In genomic region chr9:86349271-86349670, GRCh38 we compare ENCODE assay signal across 14 cellular contexts. TPM values are rescaled to one million over a fixed set of nuclear protein-coding genes. Genes with fewer than 3 reads are reported as not detected.
A peak's percentile ranks its signal among the peaks of the same experiment; 100 is the strongest.
DNase-seq lines count a peak whose midpoint lies in the region; ATAC-seq and TF ChIP-seq lines count a peak whose summit lies in the region.
"Had no signal": no experiment of that assay in that cellular context is flagged by ENCODE, and none has a peak within 500 bp of the region (broad histone marks: within the 10 kb centered on the region; RNA-seq: fewer than 3 reads in every experiment).

No MANE protein-coding gene starts in this region.

- peaks cover 0 to 2% (median 0%) of the 10 kb centered on the region in 9 donors for H3K9me3 Mint-ChIP-seq in naive thymus-derived CD8-positive, alpha-beta T cell
- H3K9me3 Mint-ChIP-seq: neural progenitor cell; T-helper 2 cell treated with Interferon-gamma antibody and Interleukin-4, amounts not matched to agents 5 μg/mL and 100 μg/mL, for 36 hours had no signal

- H3K4me1 ChIP-seq in Karpas-422 (ENCODE audit: low read length), result peaks cover 61% of the 10 kb centered on the region
- peaks cover 64% of the 10 kb centered on the region for H3K4me1 ChIP-seq in body of pancreas

- H3K36me3 ChIP-seq in Karpas-422 (ENCODE audit: insufficient read depth, low read length), result peaks cover 33% of the 10 kb centered on the region
- H3K36me3 ChIP-seq in body of pancreas (replicated peaks in 1 of 2; ENCODE audit: insufficient read depth in 1 of 2, low read depth in 2 of 2), result peaks cover 0 to 11% of the 10 kb centered on the region in 2 donors

- POLR2A ChIA-PET in naive thymus-derived CD8-positive, alpha-beta T cell (lab: Charles Lee), result interaction anchor here (0.7 kb wide), 1 partner anchor 29 kb away, joined by 3 read pairs; no protein-coding TSS in a partner anchor

- peak overlapping the region in 1 of 10 donors; percentile 61 for H3K27ac Mint-ChIP-seq in naive thymus-derived CD8-positive, alpha-beta T cell
- H3K27ac Mint-ChIP-seq: neural progenitor cell had no signal

- peak overlapping the region; percentile 47 for H3K9ac ChIP-seq in Karpas-422 (ENCODE audit: low read length)
- H3K9ac ChIP-seq: neural progenitor cell had no signal

- peaks cover 24 to 84% (median 72%) of the 10 kb centered on the region in 4 donors for H3K4me1 Mint-ChIP-seq in naive thymus-derived CD8-positive, alpha-beta T cell

- H3K4me2 ChIP-seq in Karpas-422 (ENCODE audit: low read depth, low read length, poor library complexity, severe bottlenecking), result peak overlapping the region; percentile 87
- H3K4me2 ChIP-seq: neural progenitor cell had no signal

- 34 to 35% methylated on average over 3 of the region's 3 CpGs for WGBS in body of pancreas, 2 donors

- H3K9me2 ChIP-seq in Karpas-422 (replicated peaks; ENCODE audit: insufficient read depth, low read length), result no peaks in the 10 kb centered on the region

- no peak for TF ChIP-seq CTCF in body of pancreas (IDR thresholded peaks at IDR 0.05)

- H3K4me3 ChIP-seq in Karpas-422 (ENCODE audit: low read length), result peak overlapping the region; percentile 45
- no peak overlapping the region for H3K4me3 ChIP-seq in body of pancreas
- H3K4me3 ChIP-seq: neural progenitor cell had no signal

- H4K20me1 ChIP-seq in Karpas-422 (ENCODE audit: insufficient read depth, low read depth, low read length), result no peaks in the 10 kb centered on the region; the same call in 1 of the 2 replicates

- H3K27me3 ChIP-seq in Karpas-422 (ENCODE audit: low read length) (no peaks in the 10 kb centered on the region), body of pancreas (no peaks in the 10 kb centered on the region)
- H3K27me3 ChIP-seq: neural progenitor cell had no signal

- no peaks in the 10 kb centered on the region for H3K9me3 ChIP-seq in Karpas-422 (ENCODE audit: low read length)
- H3K9me3 ChIP-seq in body of pancreas, result no peaks in the 10 kb centered on the region

- H3K27ac ChIP-seq in Karpas-422 (ENCODE audit: low read length), result peak overlapping the region; percentile 91
- H3K27ac ChIP-seq in body of pancreas, result peak overlapping the region in 3 of 4 donors; percentile 7 to 51 (median 28)
- H3K27ac ChIP-seq: neural progenitor cell had no signal

- H3K36me3 Mint-ChIP-seq in naive thymus-derived CD8-positive, alpha-beta T cell, result peaks cover 0 to 58% (median 17%) of the 10 kb centered on the region in 3 donors

- no peak overlapping the region for H2AFZ ChIP-seq in Karpas-422 (ENCODE audit: low read length)
- H2AFZ ChIP-seq: neural progenitor cell had no signal

- peaks cover 95% of the 10 kb centered on the region for H3K79me2 ChIP-seq in Karpas-422 (ENCODE audit: low read length)

- H3K4me3 Mint-ChIP-seq in naive thymus-derived CD8-positive, alpha-beta T cell, result peak overlapping the region in 6 of 10 donors; percentile 22 to 96 (median 38)
- H3K4me3 Mint-ChIP-seq: neural progenitor cell had no signal

- intact Hi-C loops in body of pancreas (cut with DNase I), result no loop called here
- intact Hi-C loops in left cardiac atrium (cut with DNase I), result no loop called here

- peak; percentile 66 for DNase-seq in EH (ENCODE audit: low read depth)
- no peak for DNase-seq in Karpas-422
- DNase-seq in body of pancreas, result no peak
- no peak for DNase-seq in naive thymus-derived CD8-positive, alpha-beta T cell
- no peak for DNase-seq in left cardiac atrium
- no peak for DNase-seq in stimulated activated CD4-positive, alpha-beta T cell treated with anti-CD3 and anti-CD28 coated beads, Interleukin-4, amount 100 ng/mL, for 4 hours
- DNase-seq: activated naive CD8-positive, alpha-beta T cell treated with anti-CD3 and anti-CD28 coated beads for 36 hours; cerebellar nuclear complex; hypothalamus; NCI-H1105; NCI-H2227 treated with DMSO at 0.1 percent for 48 hours had no signal

- no peaks in the 10 kb centered on the region for H3K27me3 Mint-ChIP-seq in naive thymus-derived CD8-positive, alpha-beta T cell
- H3K27me3 Mint-ChIP-seq: activated naive CD8-positive, alpha-beta T cell treated with anti-CD3 and anti-CD28 coated beads for 36 hours had no signal

- no peak for ATAC-seq in body of pancreas
- no peak for ATAC-seq in naive thymus-derived CD8-positive, alpha-beta T cell
- ATAC-seq in left cardiac atrium, result no peak
- ATAC-seq in HG03108 (IDR thresholded peaks at IDR 0.05; ENCODE audit: unreplicated experiment), result no peak

- no peak for TF ChIP-seq POLR2A in body of pancreas (IDR thresholded peaks at IDR 0.05)

RNA-seq across cellular contexts. Expression of gene TUT7, which starts 4.9 kb away (rescaled TPM):
- 45.0 and 51.2 TPM in 2 replicates for total RNA-seq in Karpas-422 (2014; rRNA removed; shearing (Covaris generic); ENCODE audit: low replicate concordance)
- total RNA-seq in body of pancreas, result 10 to 100 TPM; 24.4 to 60.3 TPM
- total RNA-seq in naive thymus-derived CD8-positive, alpha-beta T cell, result 10 to 100 TPM; 48.8 to 50.5 TPM
- polyA plus RNA-seq in naive thymus-derived CD8-positive, alpha-beta T cell, result 10 to 100 TPM in 2 of 3 donors, 1 to 10 TPM in 1; 9.6 to 16.9 (median 14.3) TPM
- total RNA-seq in left cardiac atrium, result 10 to 100 TPM; 13.0 to 14.3 TPM
